Comparison of ENCODE assay signal across 1 cellular context in genomic region chr18:79429785-79430281, GRCh38.
TF ChIP-seq lines count a peak whose summit lies in the region.

No MANE protein-coding gene starts in this region.

TF ChIP-seq in K562, 482 proteins besides CTCF, POLR2A, EP300 and RAD21 (continued from another document and continues in another):
- TF ChIP-seq CHD7 (IDR thresholded peaks at IDR 0.05; ENCODE audit: low read depth, low read length) (no peak), E2F6 (IDR thresholded peaks at IDR 0.05; ENCODE audit: borderline replicate concordance in 1 of 2, extremely low read depth in 1 of 2, insufficient read depth in 1 of 2, insufficient read length in 1 of 2, low read depth in 1 of 2, low read length in 1 of 2, poor library complexity in 1 of 2, severe bottlenecking in 1 of 2) (peak; percentile 54 to 71), NCOA2 (IDR thresholded peaks at IDR 0.05; ENCODE audit: partially characterized antibody in 2 of 2) (no peak), KDM1A (IDR thresholded peaks at IDR 0.05) (no peak), MAFK (IDR thresholded peaks at IDR 0.05; ENCODE audit: low read length) (no peak), MAX (CRISPR knock-in tag; IDR thresholded peaks at IDR 0.05) (peak; percentile 89), FOXJ2 (tag; IDR thresholded peaks at IDR 0.05) (no peak), NEUROD1 (IDR thresholded peaks at IDR 0.05; ENCODE audit: borderline replicate concordance, low read depth, low read length, partially characterized antibody) (no peak), ZNF75A (CRISPR knock-in tag; IDR thresholded peaks at IDR 0.05) (no peak), POLR2AphosphoS2 (IDR thresholded peaks at IDR 0.05; ENCODE audit: low read length) (no peak), TCF3 (CRISPR knock-in tag; IDR thresholded peaks at IDR 0.05) (peak; percentile 18; the same call in 1 of the 2 replicates), ETS2 (tag; IDR thresholded peaks at IDR 0.05; ENCODE audit: borderline replicate concordance, poor library complexity, severe bottlenecking) (no peak), MNT (conservative IDR thresholded peaks at IDR 0.05) (peak; percentile 92 to 94), ZNF146 (CRISPR knock-in tag; IDR thresholded peaks at IDR 0.05; ENCODE audit: unreplicated experiment) (no peak), L3MBTL2 (IDR thresholded peaks at IDR 0.05) (peak; percentile 94), ZNF24 (IDR thresholded peaks at IDR 0.05) (no peak), ZNF586 (CRISPR knock-in tag; conservative IDR thresholded peaks at IDR 0.05) (no peak), STAG1 (CRISPR knock-in tag; IDR thresholded peaks at IDR 0.05; ENCODE audit: borderline replicate concordance) (no peak), SMARCA4 (IDR thresholded peaks at IDR 0.05) (no peak), TFAP4 (CRISPR knock-in tag; IDR thresholded peaks at IDR 0.05; ENCODE audit: borderline replicate concordance) (peak; percentile 84), TCFL5 (CRISPR knock-in tag; conservative IDR thresholded peaks at IDR 0.05) (no peak), ZNF584 (CRISPR knock-in tag; IDR thresholded peaks at IDR 0.05; ENCODE audit: low read depth) (no peak), SOX6 (IDR thresholded peaks at IDR 0.05) (0 out of 2 replicates have a peak, but pooled peaks have one; percentile 16), ZNF212 (CRISPR knock-in tag; IDR thresholded peaks at IDR 0.05) (no peak), HCFC1 (IDR thresholded peaks at IDR 0.05; ENCODE audit: low read depth, low read length) (no peak), ZNF644 (tag; IDR thresholded peaks at IDR 0.05; ENCODE audit: low read depth) (no peak), HDAC6 (IDR thresholded peaks at IDR 0.05; ENCODE audit: low read depth, low read length) (no peak), ZKSCAN3 (CRISPR knock-in tag; IDR thresholded peaks at IDR 0.05) (no peak)
- TF ChIP-seq, protein P1, sequence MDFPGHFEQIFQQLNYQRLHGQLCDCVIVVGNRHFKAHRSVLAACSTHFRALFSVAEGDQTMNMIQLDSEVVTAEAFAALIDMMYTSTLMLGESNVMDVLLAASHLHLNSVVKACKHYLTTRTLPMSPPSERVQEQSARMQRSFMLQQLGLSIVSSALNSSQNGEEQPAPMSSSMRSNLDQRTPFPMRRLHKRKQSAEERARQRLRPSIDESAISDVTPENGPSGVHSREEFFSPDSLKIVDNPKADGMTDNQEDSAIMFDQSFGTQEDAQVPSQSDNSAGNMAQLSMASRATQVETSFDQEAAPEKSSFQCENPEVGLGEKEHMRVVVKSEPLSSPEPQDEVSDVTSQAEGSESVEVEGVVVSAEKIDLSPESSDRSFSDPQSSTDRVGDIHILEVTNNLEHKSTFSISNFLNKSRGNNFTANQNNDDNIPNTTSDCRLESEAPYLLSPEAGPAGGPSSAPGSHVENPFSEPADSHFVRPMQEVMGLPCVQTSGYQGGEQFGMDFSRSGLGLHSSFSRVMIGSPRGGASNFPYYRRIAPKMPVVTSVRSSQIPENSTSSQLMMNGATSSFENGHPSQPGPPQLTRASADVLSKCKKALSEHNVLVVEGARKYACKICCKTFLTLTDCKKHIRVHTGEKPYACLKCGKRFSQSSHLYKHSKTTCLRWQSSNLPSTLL (IDR thresholded peaks at IDR 0.05), result no peak
- TF ChIP-seq, protein P2, sequence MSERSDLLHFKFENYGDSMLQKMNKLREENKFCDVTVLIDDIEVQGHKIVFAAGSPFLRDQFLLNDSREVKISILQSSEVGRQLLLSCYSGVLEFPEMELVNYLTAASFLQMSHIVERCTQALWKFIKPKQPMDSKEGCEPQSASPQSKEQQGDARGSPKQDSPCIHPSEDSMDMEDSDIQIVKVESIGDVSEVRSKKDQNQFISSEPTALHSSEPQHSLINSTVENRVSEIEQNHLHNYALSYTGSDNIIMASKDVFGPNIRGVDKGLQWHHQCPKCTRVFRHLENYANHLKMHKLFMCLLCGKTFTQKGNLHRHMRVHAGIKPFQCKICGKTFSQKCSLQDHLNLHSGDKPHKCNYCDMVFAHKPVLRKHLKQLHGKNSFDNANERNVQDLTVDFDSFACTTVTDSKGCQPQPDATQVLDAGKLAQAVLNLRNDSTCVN (CRISPR knock-in tag; IDR thresholded peaks at IDR 0.05), result no peak
- TF ChIP-seq, protein P3, sequence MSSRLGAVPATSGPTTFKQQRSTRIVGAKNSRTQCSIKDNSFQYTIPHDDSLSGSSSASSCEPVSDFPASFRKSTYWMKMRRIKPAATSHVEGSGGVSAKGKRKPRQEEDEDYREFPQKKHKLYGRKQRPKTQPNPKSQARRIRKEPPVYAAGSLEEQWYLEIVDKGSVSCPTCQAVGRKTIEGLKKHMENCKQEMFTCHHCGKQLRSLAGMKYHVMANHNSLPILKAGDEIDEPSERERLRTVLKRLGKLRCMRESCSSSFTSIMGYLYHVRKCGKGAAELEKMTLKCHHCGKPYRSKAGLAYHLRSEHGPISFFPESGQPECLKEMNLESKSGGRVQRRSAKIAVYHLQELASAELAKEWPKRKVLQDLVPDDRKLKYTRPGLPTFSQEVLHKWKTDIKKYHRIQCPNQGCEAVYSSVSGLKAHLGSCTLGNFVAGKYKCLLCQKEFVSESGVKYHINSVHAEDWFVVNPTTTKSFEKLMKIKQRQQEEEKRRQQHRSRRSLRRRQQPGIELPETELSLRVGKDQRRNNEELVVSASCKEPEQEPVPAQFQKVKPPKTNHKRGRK (tag; IDR thresholded peaks at IDR 0.05), result no peak
- TF ChIP-seq, protein P4, sequence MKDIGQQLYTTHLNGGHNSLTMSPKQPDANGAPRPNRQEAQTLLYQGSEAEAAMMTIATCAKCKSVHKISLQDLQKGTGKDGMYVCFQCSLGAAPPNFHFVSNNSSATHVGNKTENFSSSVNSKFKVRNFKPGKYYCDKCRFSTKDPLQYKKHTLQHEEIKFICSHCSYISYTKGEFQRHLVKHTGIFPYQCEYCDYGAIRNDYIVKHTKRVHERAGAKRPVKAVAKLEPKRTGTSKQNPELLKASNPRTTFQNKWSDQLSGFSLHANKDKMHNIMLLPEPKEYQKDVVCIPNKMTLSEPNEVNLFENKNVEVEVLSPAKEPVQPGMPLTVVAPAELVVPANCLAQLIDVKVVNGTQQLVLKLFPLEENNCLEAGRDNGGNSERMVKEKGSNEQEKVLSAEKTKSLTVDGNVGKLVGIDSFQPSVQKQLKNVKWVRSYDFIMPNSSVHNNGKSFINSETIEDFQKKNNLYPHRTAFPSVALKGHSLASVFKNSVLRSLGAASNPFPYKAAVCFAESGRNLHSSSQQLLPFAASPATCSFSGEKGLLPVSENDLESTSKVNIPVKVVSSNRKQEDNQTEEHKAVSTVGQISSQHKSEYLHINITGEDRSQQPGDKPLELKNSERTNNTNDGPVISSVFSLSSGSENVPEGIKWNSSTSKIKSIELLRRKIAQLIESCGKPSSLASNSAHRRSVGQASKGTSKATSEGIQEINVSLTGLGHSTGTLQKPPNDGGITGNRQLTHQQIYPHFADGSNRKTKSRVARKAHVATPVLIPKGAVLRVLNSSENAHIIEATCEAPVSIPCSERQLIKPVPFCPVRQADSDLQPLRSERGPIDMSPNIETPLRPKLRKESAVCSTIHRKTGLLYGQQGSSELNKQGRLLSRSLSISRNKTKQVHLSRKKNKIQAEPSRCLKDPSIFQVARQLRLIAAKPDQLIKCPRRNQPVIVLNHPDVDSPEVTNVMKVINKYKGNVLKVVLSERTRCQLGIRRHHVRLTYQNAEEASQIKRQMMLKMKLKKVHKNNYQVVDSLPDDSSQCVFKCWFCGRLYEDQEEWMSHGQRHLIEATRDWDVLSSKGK (CRISPR knock-in tag; IDR thresholded peaks at IDR 0.05), result no peak
